ENCODE assay signal across 1 cellular context in genomic region chr22:39524089-39524752, GRCh38.
TF ChIP-seq lines count a peak whose summit lies in the region.

No MANE protein-coding gene starts in this region.

TF ChIP-seq in GM12878, 131 proteins besides CTCF, POLR2A, EP300 and RAD21:
- no peak for TF ChIP-seq CEBPB (IDR thresholded peaks at IDR 0.05; ENCODE audit: borderline replicate concordance in 1 of 2, low read depth in 2 of 2, low read length in 2 of 2)
- peak; percentile 88; the same call in 1 of the 2 replicates for TF ChIP-seq POLR2AphosphoS2 (IDR thresholded peaks at IDR 0.05; ENCODE audit: low read depth, low read length)
- TF ChIP-seq USF1 (IDR thresholded peaks at IDR 0.05; ENCODE audit: borderline replicate concordance, extremely low read length, insufficient read depth, low read depth, low read length), result peak; percentile 73
- TF ChIP-seq SRF (IDR thresholded peaks at IDR 0.05; ENCODE audit: low read depth in 2 of 2, low read length in 2 of 2), result no peak
- peak; percentile 41; the same call in 1 of the 2 replicates for TF ChIP-seq SMAD5 (IDR thresholded peaks at IDR 0.05; ENCODE audit: low read depth)
- 0 out of 2 replicates have a peak, but pooled peaks have one; percentile 24 for TF ChIP-seq LARP7 (IDR thresholded peaks at IDR 0.05)
- peak; percentile 73; the same call in 1 of the 2 replicates for TF ChIP-seq POLR2AphosphoS5 (IDR thresholded peaks at IDR 0.05; ENCODE audit: low read length)
- peak; percentile 7; the same call in 1 of the 2 replicates for TF ChIP-seq PAX5 (IDR thresholded peaks at IDR 0.05; ENCODE audit: borderline replicate concordance, low read depth, low read length)
